9 cellular contexts compared by ENCODE assay signal in genomic region chr4:54091637-54092404, GRCh38. TPM values are rescaled to one million over a fixed set of nuclear protein-coding genes. Genes with fewer than 3 reads are reported as not detected.
DNase-seq lines count a peak whose midpoint lies in the region; ATAC-seq and TF ChIP-seq lines count a peak whose summit lies in the region.
"Had no signal": no experiment of that assay in that cellular context is flagged by ENCODE, and none has a peak within 500 bp of the region (broad histone marks: within the 10 kb centered on the region; RNA-seq: fewer than 3 reads in every experiment).

No MANE protein-coding gene starts in this region.

- no peaks in the 10 kb centered on the region for H3K27me3 ChIP-seq in SU-DHL-6 (ENCODE audit: low read length)
- H3K27me3 ChIP-seq in adipocyte (replicated peaks; ENCODE audit: control insufficient read depth, insufficient read depth, low read length): peaks cover 18% of the 10 kb centered on the region
- peaks cover 25% of the 10 kb centered on the region for H3K27me3 ChIP-seq in prostate gland (replicated peaks; ENCODE audit: insufficient read depth)

- no peaks in the 10 kb centered on the region for H3K9me3 ChIP-seq in SU-DHL-6 (ENCODE audit: insufficient read depth, low read length)
- H3K9me3 ChIP-seq in adipocyte (ENCODE audit: control insufficient read depth, low read length): no peaks in the 10 kb centered on the region
- H3K9me3 ChIP-seq in prostate gland: no peaks in the 10 kb centered on the region

- intact Hi-C loops in left ventricle myocardium superior (cut with micrococcal nuclease): no loop called here
- intact Hi-C loops in prostate gland (cut with DNase I): no loop called here

- DNase-seq in DMS153 treated with DMSO at 0.1 percent for 48 hours (lab: John Stamatoyannopoulos, UW; ENCODE audit: unreplicated experiment) (peak; percentile 49), LoVo (ENCODE audit: low spot score) (peak; percentile 80), adipocyte (ENCODE audit: low read depth) (peak; percentile 94), left ventricle myocardium superior (peak; percentile 92), prostate gland (ENCODE audit: low spot score) (peak; percentile 50)

- H2AFZ ChIP-seq in SU-DHL-6 (ENCODE audit: low read depth, low read length, severe bottlenecking): peak overlapping the region; percentile 93

- peaks cover 11% of the 10 kb centered on the region for H3K4me1 ChIP-seq in adipocyte (ENCODE audit: control insufficient read depth, insufficient read depth, low read length)
- no peaks in the 10 kb centered on the region for H3K4me1 ChIP-seq in prostate gland (replicated peaks)
- H3K4me1 ChIP-seq in urinary bladder (ENCODE audit: insufficient read depth): no peaks in the 10 kb centered on the region

- no peaks in the 10 kb centered on the region for H3K79me2 ChIP-seq in SU-DHL-6 (ENCODE audit: insufficient read depth, low read length)

- H3F3A ChIP-seq in SU-DHL-6 (ENCODE audit: insufficient read depth): no peaks in the 10 kb centered on the region

- no peaks in the 10 kb centered on the region for H3K9me2 ChIP-seq in SU-DHL-6 (replicated peaks; ENCODE audit: insufficient read depth, low read length)

- H4K20me1 ChIP-seq in SU-DHL-6 (ENCODE audit: low read depth, low read length): no peaks in the 10 kb centered on the region

- peak overlapping the region; percentile 58 for H3K9ac ChIP-seq in SU-DHL-6 (ENCODE audit: low read length)
- peak overlapping the region; percentile 69 for H3K9ac ChIP-seq in adipocyte (ENCODE audit: low read length)

- ATAC-seq in GM21529 (IDR thresholded peaks at IDR 0.05; ENCODE audit: unreplicated experiment) (peak; percentile 68), left ventricle myocardium superior (peak; percentile 97)

- no peaks in the 10 kb centered on the region for H3K36me3 ChIP-seq in SU-DHL-6 (ENCODE audit: low read length)
- no peaks in the 10 kb centered on the region for H3K36me3 ChIP-seq in adipocyte (ENCODE audit: control insufficient read depth, insufficient read depth, low read length, severe bottlenecking)
- no peaks in the 10 kb centered on the region for H3K36me3 ChIP-seq in prostate gland
- no peaks in the 10 kb centered on the region for H3K36me3 ChIP-seq in urinary bladder (ENCODE audit: insufficient read depth)

- TF ChIP-seq POLR2A in prostate gland (IDR thresholded peaks at IDR 0.05): no peak

- under 1% methylated on average over 48 of the region's 48 CpGs for WGBS in prostate gland
- WGBS in urinary bladder: under 1% methylated on average over 48 of the region's 48 CpGs

- TF ChIP-seq CTCF in SU-DHL-6 (IDR thresholded peaks at IDR 0.05; ENCODE audit: insufficient read depth, low read length, poor library complexity, severe bottlenecking) (no peak), prostate gland (IDR thresholded peaks at IDR 0.05) (no peak)

- H3K4me3 ChIP-seq in SU-DHL-6 (ENCODE audit: insufficient read depth, low read length, poor library complexity, severe bottlenecking) (peak overlapping the region; percentile 57), adipocyte (ENCODE audit: low read length) (peak overlapping the region; percentile 82), prostate gland (peak overlapping the region; percentile 28 to 39), urinary bladder (ENCODE audit: low read depth, low read length) (peak overlapping the region; percentile 31)

- H3K4me2 ChIP-seq in SU-DHL-6 (ENCODE audit: low read depth, low read length, poor library complexity, severe bottlenecking): peak overlapping the region; percentile 84

- H3K27ac ChIP-seq in SU-DHL-6 (ENCODE audit: low read depth, low read length): no peak overlapping the region
- H3K27ac ChIP-seq in prostate gland: peak overlapping the region in 1 of 2 donors; percentile 10
- no peak overlapping the region for H3K27ac ChIP-seq in urinary bladder (ENCODE audit: low read depth)
- H3K27ac ChIP-seq: epithelial cell of prostate had no signal

RNA-seq across cellular contexts. Expression of gene GSX2, which starts 8.1 kb away (rescaled TPM):
- total RNA-seq in left ventricle myocardium superior (not detected), prostate gland (not detected), urinary bladder (not detected)
- not detected for polyA plus RNA-seq in urinary bladder

RNA-seq across cellular contexts. Expression of gene CHIC2, which starts 27.4 kb away (rescaled TPM):
- total RNA-seq in left ventricle myocardium superior (6.7 TPM), prostate gland (10 to 100 TPM; 38.7 to 84.8 TPM), urinary bladder (39.5 TPM)
- polyA plus RNA-seq in urinary bladder: 27.3 TPM

Comparison
In these comparisons a context has a peak if more than half of its experiments do, and no peak if none do; other contexts are left out.
1. H3K4me3 ChIP-seq: peak in every context shown above with its lines; median percentile 82 in adipocyte; 57 in SU-DHL-6; 34 in prostate gland; 31 in urinary bladder.